26 cellular contexts compared by ENCODE assay signal in the genomic region with DNA sequence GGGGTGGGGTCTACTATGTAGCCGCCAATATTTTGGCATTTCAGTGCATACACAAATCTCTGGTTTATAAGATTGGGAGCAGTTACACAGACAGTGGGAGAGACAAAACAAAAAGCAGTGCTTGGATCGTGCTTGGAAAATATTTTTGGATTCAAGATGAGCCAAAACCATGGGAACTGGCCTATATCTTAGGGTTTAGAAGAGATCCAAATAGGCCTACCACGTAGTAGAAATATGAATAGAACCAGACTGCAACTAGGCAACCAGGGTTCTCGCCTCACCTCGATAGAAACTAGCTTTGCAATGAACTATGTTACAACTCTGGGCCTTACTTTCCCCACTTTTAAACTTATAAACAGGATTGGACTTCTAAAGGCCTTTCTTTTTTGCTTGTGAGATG.
"Had no signal": no experiment of that assay in that cellular context is flagged by ENCODE, and none has a peak within 500 bp of the region (broad histone marks: within the 10 kb centered on the region; RNA-seq: fewer than 3 reads in every experiment).

No MANE protein-coding gene starts in this region.

- H3K4me3 ChIP-seq: adrenal gland, ascending aorta, breast epithelium, esophagus muscularis mucosa had no signal

- ATAC-seq: activated CD4-positive, alpha-beta T cell treated with anti-CD3 and anti-CD28 coated beads for 36 hours; activated CD8-positive, alpha-beta memory T cell treated with anti-CD3 and anti-CD28 coated beads, Interleukin-2, amount 10 ng/mL, durations not matched to agents 7 days and 5 days; activated CD8-positive, alpha-beta T cell treated with anti-CD3 and anti-CD28 coated beads, Interleukin-2, amount 10 ng/mL, durations not matched to agents 7 days and 5 days; activated naive CD8-positive, alpha-beta T cell treated with anti-CD3 and anti-CD28 coated beads, Interleukin-2, amount 50 U/mL, for 24 hours; effector memory CD8-positive, alpha-beta T cell; T-helper 17 cell had no signal

- H3K27ac ChIP-seq: adrenal gland, ascending aorta, breast epithelium, esophagus muscularis mucosa had no signal

- DNase-seq: activated CD4-positive, alpha-beta memory T cell treated with anti-CD3 and anti-CD28 coated beads for 36 hours; activated CD4-positive, alpha-beta T cell treated with anti-CD3 and anti-CD28 coated beads for 36 hours; activated CD4-positive, alpha-beta T cell treated with anti-CD3 and anti-CD28 coated beads, Interleukin-2, amount 10 ng/mL, durations not matched to agents 24 days and 14 days; activated CD4-positive, CD25-positive, alpha-beta regulatory T cell; activated CD4-positive, CD25-positive, alpha-beta regulatory T cell treated with anti-CD3 and anti-CD28 coated beads, Interleukin-2, amount 50 U/mL, for 72 hours; activated CD8-positive, alpha-beta memory T cell treated with anti-CD3 and anti-CD28 coated beads, Interleukin-2, amount 10 ng/mL, durations not matched to agents 7 days and 5 days; activated CD8-positive, alpha-beta memory T cell treated with anti-CD3 and anti-CD28 coated beads, Interleukin-2, amount 50 U/mL, for 4 hours; activated CD8-positive, alpha-beta T cell treated with anti-CD3 and anti-CD28 coated beads, Interleukin-2, amount 10 ng/mL, durations not matched to agents 7 days and 5 days; activated effector memory CD4-positive, alpha-beta T cell treated with anti-CD3 and anti-CD28 coated beads, Interleukin-2, amount 50 U/mL, for 16 hours; activated naive CD4-positive, alpha-beta T cell treated with anti-CD3 and anti-CD28 coated beads for 36 hours; activated naive CD8-positive, alpha-beta T cell treated with anti-CD3 and anti-CD28 coated beads for 36 hours; activated naive CD8-positive, alpha-beta T cell treated with anti-CD3 and anti-CD28 coated beads, Interleukin-2, amount 50 U/mL, for 24 hours; activated T-cell treated with anti-CD3 and anti-CD28 coated beads, Interleukin-2, amount 50 U/mL, for 1 hour; activated T-cell treated with anti-CD3 and anti-CD28 coated beads, Interleukin-2, amount 50 U/mL, for 48 hours; adrenal gland; cortex of kidney; dermis blood vessel endothelial cell; effector CD4-positive, alpha-beta T cell; effector memory CD8-positive, alpha-beta T cell; erythroblast; head of caudate nucleus; T-helper 1 cell; T-helper 17 cell had no signal

- H3K9me3 ChIP-seq: adrenal gland, ascending aorta, breast epithelium, esophagus muscularis mucosa had no signal

- H3K4me1 ChIP-seq: adrenal gland, ascending aorta, breast epithelium had no signal

- H3K36me3 ChIP-seq: adrenal gland, ascending aorta, breast epithelium, esophagus muscularis mucosa had no signal

- H3K27me3 ChIP-seq: adrenal gland, ascending aorta, breast epithelium, esophagus muscularis mucosa had no signal
